Comparison of ENCODE assay signal across 8 cellular contexts in the genomic region with DNA sequence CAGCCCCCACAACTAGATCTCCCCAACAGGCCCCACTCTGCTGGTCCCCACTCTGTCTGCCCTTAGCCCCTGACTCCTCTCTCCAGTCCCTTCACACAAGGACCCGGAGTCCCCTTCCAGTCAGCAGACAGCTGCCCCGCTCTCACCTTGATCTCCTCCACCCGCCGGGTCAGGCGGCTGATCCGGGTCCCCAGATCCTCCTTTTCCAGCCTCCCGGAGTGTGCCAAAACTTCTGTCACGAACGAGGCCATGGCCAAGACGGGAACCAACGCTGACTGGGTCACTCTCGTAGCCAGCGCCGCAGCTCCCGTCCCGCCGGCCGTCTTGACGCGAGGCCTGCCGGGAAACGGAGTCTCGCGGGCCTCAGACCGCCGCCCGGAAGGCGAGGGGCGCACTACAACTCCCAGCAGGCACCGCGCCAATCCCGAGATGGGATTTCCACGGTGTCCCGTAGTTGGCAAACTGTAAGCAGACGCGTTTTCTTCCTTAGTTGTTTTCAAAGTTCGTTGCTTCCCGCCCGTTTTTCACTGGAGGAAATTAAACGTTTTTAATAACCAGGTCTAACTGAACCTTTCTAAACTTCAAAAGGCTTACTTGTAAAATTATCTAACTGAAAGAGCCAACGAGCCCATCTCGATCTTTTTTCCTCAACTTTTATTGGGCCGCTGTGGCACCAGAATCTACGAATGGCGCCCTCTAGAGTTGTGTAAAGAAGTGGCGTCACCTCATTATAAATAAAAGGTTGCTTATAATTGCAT. TPM values are rescaled to one million over a fixed set of nuclear protein-coding genes. Genes with fewer than 3 reads are reported as not detected.
DNase-seq lines count a peak whose midpoint lies in the region; ATAC-seq lines count a peak whose summit lies in the region.

A gene with protein sequence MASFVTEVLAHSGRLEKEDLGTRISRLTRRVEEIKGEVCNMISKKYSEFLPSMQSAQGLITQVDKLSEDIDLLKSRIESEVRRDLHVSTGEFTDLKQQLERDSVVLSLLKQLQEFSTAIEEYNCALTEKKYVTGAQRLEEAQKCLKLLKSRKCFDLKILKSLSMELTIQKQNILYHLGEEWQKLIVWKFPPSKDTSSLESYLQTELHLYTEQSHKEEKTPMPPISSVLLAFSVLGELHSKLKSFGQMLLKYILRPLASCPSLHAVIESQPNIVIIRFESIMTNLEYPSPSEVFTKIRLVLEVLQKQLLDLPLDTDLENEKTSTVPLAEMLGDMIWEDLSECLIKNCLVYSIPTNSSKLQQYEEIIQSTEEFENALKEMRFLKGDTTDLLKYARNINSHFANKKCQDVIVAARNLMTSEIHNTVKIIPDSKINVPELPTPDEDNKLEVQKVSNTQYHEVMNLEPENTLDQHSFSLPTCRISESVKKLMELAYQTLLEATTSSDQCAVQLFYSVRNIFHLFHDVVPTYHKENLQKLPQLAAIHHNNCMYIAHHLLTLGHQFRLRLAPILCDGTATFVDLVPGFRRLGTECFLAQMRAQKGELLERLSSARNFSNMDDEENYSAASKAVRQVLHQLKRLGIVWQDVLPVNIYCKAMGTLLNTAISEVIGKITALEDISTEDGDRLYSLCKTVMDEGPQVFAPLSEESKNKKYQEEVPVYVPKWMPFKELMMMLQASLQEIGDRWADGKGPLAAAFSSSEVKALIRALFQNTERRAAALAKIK (minus strand): TSS at position 277 of the 758 bp plus-strand sequence. CDS start 26 bp downstream, at position 251.

- no peaks in the 10 kb centered on the region for H3K9me3 Mint-ChIP-seq in activated CD8-positive, alpha-beta memory T cell treated with anti-CD3 and anti-CD28 coated beads, Interleukin-2, amount 10 ng/mL, durations not matched to agents 7 days and 5 days (ENCODE audit: low read depth)

- H2BK15ac ChIP-seq in mesenchymal stem cell (ENCODE audit: low read depth, poor library complexity, severe bottlenecking), result no peak within 1 kb of the TSS

- peak within 1 kb of the TSS; percentile 92 for H2AFZ ChIP-seq in mesenchymal stem cell (ENCODE audit: low read depth, low read length)

- H3K23ac ChIP-seq in mesenchymal stem cell (ENCODE audit: low read length in 2 of 2), result no peak within 1 kb of the TSS

- no peak within 1 kb of the TSS for H2AK5ac ChIP-seq in mesenchymal stem cell (ENCODE audit: low read length, severe bottlenecking)

- H3K27ac ChIP-seq in HUES48 (ENCODE audit: low read depth, low read length), result peak within 1 kb of the TSS; percentile 33
- peak within 1 kb of the TSS; percentile 46 for H3K27ac ChIP-seq in mesenchymal stem cell (ENCODE audit: low read length, poor library complexity, severe bottlenecking)

- peak within 1 kb of the TSS; percentile 20 for H3K4me2 ChIP-seq in mesenchymal stem cell (ENCODE audit: low read length, poor library complexity, severe bottlenecking)

- no peaks in the 10 kb centered on the region for H3K4me1 ChIP-seq in HUES48 (ENCODE audit: control insufficient read depth, insufficient read depth, low read length)
- no peaks in the 10 kb centered on the region for H3K4me1 ChIP-seq in NT2/D1 (ENCODE audit: insufficient read depth, insufficient read length)
- peaks cover 8% of the 10 kb centered on the region for H3K4me1 ChIP-seq in endocrine pancreas (ENCODE audit: control insufficient read depth, insufficient read depth, low read length)
- H3K4me1 ChIP-seq in mesenchymal stem cell (ENCODE audit: control insufficient read depth, insufficient read depth, low read depth, low read length), result no peaks in the 10 kb centered on the region

- peaks cover 31% of the 10 kb centered on the region for H3K4me1 Mint-ChIP-seq in activated CD8-positive, alpha-beta memory T cell treated with anti-CD3 and anti-CD28 coated beads, Interleukin-2, amount 10 ng/mL, durations not matched to agents 7 days and 5 days

- no peak within 1 kb of the TSS for H2BK5ac ChIP-seq in mesenchymal stem cell (ENCODE audit: low read depth, low read length, poor library complexity, severe bottlenecking)

- H3K36me3 ChIP-seq in HUES48 (ENCODE audit: control insufficient read depth, insufficient read depth, low read length) (peaks cover 17% of the 10 kb centered on the region), NT2/D1 (ENCODE audit: insufficient read depth, insufficient read length, low read length) (peaks cover 25% of the 10 kb centered on the region), endocrine pancreas (ENCODE audit: control insufficient read depth, insufficient read depth, low read length) (no peaks in the 10 kb centered on the region), mesenchymal stem cell (ENCODE audit: control insufficient read depth in 1 of 2, insufficient read depth in 2 of 2, low read depth in 1 of 2, low read length in 2 of 2) (peaks cover 7 to 10% of the 10 kb centered on the region in 2 experiments)

- peak within 1 kb of the TSS; percentile 78 for H3K9ac ChIP-seq in HUES48 (ENCODE audit: low read depth, low read length)
- peak within 1 kb of the TSS; percentile 94 for H3K9ac ChIP-seq in NT2/D1 (ENCODE audit: insufficient read length, low read depth)
- peak within 1 kb of the TSS; percentile 92 for H3K9ac ChIP-seq in endocrine pancreas (ENCODE audit: control insufficient read depth, insufficient read depth, low read length)
- peak within 1 kb of the TSS; percentile 99 for H3K9ac ChIP-seq in mesenchymal stem cell (ENCODE audit: low read length)

- H3K36me3 Mint-ChIP-seq in activated CD8-positive, alpha-beta memory T cell treated with anti-CD3 and anti-CD28 coated beads, Interleukin-2, amount 10 ng/mL, durations not matched to agents 7 days and 5 days, result peaks cover 5% of the 10 kb centered on the region

- H3K4me3 Mint-ChIP-seq in activated CD8-positive, alpha-beta memory T cell treated with anti-CD3 and anti-CD28 coated beads, Interleukin-2, amount 10 ng/mL, durations not matched to agents 7 days and 5 days, result peak within 1 kb of the TSS; percentile 100

- H3K4me3 ChIP-seq in HUES48 (ENCODE audit: low read depth, low read length) (peak within 1 kb of the TSS; percentile 83), NT2/D1 (ENCODE audit: insufficient read length, low read depth) (peak within 1 kb of the TSS; percentile 96), endocrine pancreas (ENCODE audit: control insufficient read depth, insufficient read depth, low read length) (peak within 1 kb of the TSS; percentile 90), mesenchymal stem cell (ENCODE audit: insufficient read depth in 1 of 2, low read depth in 1 of 2, low read length in 2 of 2) (peak within 1 kb of the TSS; percentile 78 to 99)

- H3K4ac ChIP-seq in mesenchymal stem cell (ENCODE audit: low read depth in 1 of 2, low read length in 2 of 2), result peak within 1 kb of the TSS; percentile 29 to 66

- peaks cover 16% of the 10 kb centered on the region for H3K79me1 ChIP-seq in mesenchymal stem cell (replicated peaks; ENCODE audit: low read length, poor library complexity, severe bottlenecking)

- ATAC-seq in GM21390 (IDR thresholded peaks at IDR 0.05; ENCODE audit: unreplicated experiment), result peak; percentile 99
- peak; percentile 98 for ATAC-seq in activated CD8-positive, alpha-beta memory T cell treated with anti-CD3 and anti-CD28 coated beads, Interleukin-2, amount 10 ng/mL, durations not matched to agents 7 days and 5 days

- CTCF ChIA-PET in activated CD8-positive, alpha-beta memory T cell treated with anti-CD3 and anti-CD28 coated beads, Interleukin-2, amount 10 ng/mL, durations not matched to agents 7 days and 5 days (lab: Charles Lee), result interaction anchor here (0.6 to 1.9 kb wide), 18 partner anchors 9 to 469 kb away, joined by 3 to 18 read pairs (median 3); a partner anchor contains a TSS

- no peak within 1 kb of the TSS for H2BK12ac ChIP-seq in mesenchymal stem cell (ENCODE audit: low read length in 2 of 2)

- under 1% methylated on average over 42 of the region's 46 CpGs for WGBS in mesenchymal stem cell

- H3K9me3 ChIP-seq in HUES48 (ENCODE audit: control insufficient read depth, insufficient read depth, low read length), result no peaks in the 10 kb centered on the region
- no peaks in the 10 kb centered on the region for H3K9me3 ChIP-seq in NT2/D1 (ENCODE audit: insufficient read depth, low read length)
- no peaks in the 10 kb centered on the region for H3K9me3 ChIP-seq in endocrine pancreas (ENCODE audit: control insufficient read depth, low read length)
- no peaks in the 10 kb centered on the region for H3K9me3 ChIP-seq in mesenchymal stem cell (ENCODE audit: control insufficient read depth, low read length)

- H4K91ac ChIP-seq in mesenchymal stem cell (ENCODE audit: low read length), result no peak within 1 kb of the TSS

- H3K27me3 Mint-ChIP-seq in activated CD8-positive, alpha-beta memory T cell treated with anti-CD3 and anti-CD28 coated beads, Interleukin-2, amount 10 ng/mL, durations not matched to agents 7 days and 5 days, result peaks cover 3% of the 10 kb centered on the region

- no peak within 1 kb of the TSS for H2BK120ac ChIP-seq in mesenchymal stem cell (ENCODE audit: low read depth, low read length)

- peak within 1 kb of the TSS; percentile 94 for H3K27ac Mint-ChIP-seq in activated CD8-positive, alpha-beta memory T cell treated with anti-CD3 and anti-CD28 coated beads, Interleukin-2, amount 10 ng/mL, durations not matched to agents 7 days and 5 days

- peak; percentile 94 for DNase-seq in D341Med (ENCODE audit: low spot score)
- peak; percentile 95 for DNase-seq in NT2/D1 (ENCODE audit: low read depth, low spot score)
- peak; percentile 96 for DNase-seq in activated CD8-positive, alpha-beta memory T cell treated with anti-CD3 and anti-CD28 coated beads, Interleukin-2, amount 10 ng/mL, durations not matched to agents 7 days and 5 days
- peak; percentile 98 for DNase-seq in mesenchymal stem cell
- peak; percentile 87 for DNase-seq in stimulated activated CD8-positive, alpha-beta memory T cell treated with anti-CD3 and anti-CD28 coated beads, Interleukin-12 subunit alpha, Interleukin-12 subunit beta, amount 100 ng/mL, for 4 hours (ENCODE audit: low read depth)

- 0 out of 2 replicates have a peak, but pooled peaks cover 3% of the 10 kb centered on the region for H3K27me3 ChIP-seq in HUES48 (ENCODE audit: control insufficient read depth, insufficient read depth, low read length)
- H3K27me3 ChIP-seq in NT2/D1 (ENCODE audit: insufficient read depth, insufficient read length), result no peaks in the 10 kb centered on the region
- H3K27me3 ChIP-seq in endocrine pancreas (ENCODE audit: control insufficient read depth, insufficient read depth, low read length), result no peaks in the 10 kb centered on the region
- peaks cover 7 to 16% of the 10 kb centered on the region in 2 experiments for H3K27me3 ChIP-seq in mesenchymal stem cell (ENCODE audit: control insufficient read depth in 1 of 2, insufficient read depth in 1 of 2, low read length in 2 of 2)

- H3K14ac ChIP-seq in mesenchymal stem cell (ENCODE audit: low read length in 2 of 2), result peak within 1 kb of the TSS in 1 of 2 experiments; percentile 28

- peak within 1 kb of the TSS in 1 of 2 experiments; percentile 71 for H3K18ac ChIP-seq in mesenchymal stem cell (ENCODE audit: low read depth in 1 of 2, low read length in 2 of 2)

- peak within 1 kb of the TSS; percentile 66 for H4K8ac ChIP-seq in mesenchymal stem cell (ENCODE audit: low read length)

RNA-seq across cellular contexts. Expression of the gene that starts here (rescaled TPM):
- total RNA-seq in activated CD8-positive, alpha-beta memory T cell treated with anti-CD3 and anti-CD28 coated beads, Interleukin-2, amount 10 ng/mL, durations not matched to agents 7 days and 5 days, result 10 to 100 TPM; 17.3 to 20.8 TPM
- polyA plus RNA-seq in mesenchymal stem cell (2013, experiment 1 of 2), result 8.9 TPM
- polyA plus RNA-seq in mesenchymal stem cell (2013, experiment 2 of 2), result 8.9 TPM

Comparison
In these comparisons a context has a peak if more than half of its experiments do, and no peak if none do; other contexts are left out.
1. Peak in every context shown above with its lines: DNase-seq, ATAC-seq, H3K4me3 ChIP-seq and H3K27ac ChIP-seq.